ENCODE assay signal across 10 cellular contexts in genomic region chr1:110384581-110385321, GRCh38.
DNase-seq lines count a peak whose midpoint lies in the region; ATAC-seq and TF ChIP-seq lines count a peak whose summit lies in the region.
"Had no signal": no experiment of that assay in that cellular context is flagged by ENCODE, and none has a peak within 500 bp of the region (broad histone marks: within the 10 kb centered on the region; RNA-seq: fewer than 3 reads in every experiment).

No MANE protein-coding gene starts in this region.

- no peak for DNase-seq in central memory CD8-positive, alpha-beta T cell (ENCODE audit: low spot score in 2 of 2)
- DNase-seq in iPS-NIHi7 (ENCODE audit: extremely low spot score) (no peak), DMS 273 treated with DMSO at 0.1 percent for 48 hours (lab: John Stamatoyannopoulos, UW) (no peak), hypothalamus (lab: John Stamatoyannopoulos, UW) (no peak), NCI-H446 (lab: John Stamatoyannopoulos, UW) (no peak)
- DNase-seq: activated naive CD4-positive, alpha-beta T cell treated with anti-CD3 and anti-CD28 coated beads, Interleukin-2, amount 10 ng/mL, durations not matched to agents 7 days and 5 days had no signal

- peaks cover 51% of the 10 kb centered on the region for H3K36me3 ChIP-seq in DOHH2 (ENCODE audit: control insufficient read depth, low read length)

- H3K9me2 ChIP-seq in DOHH2 (replicated peaks; ENCODE audit: control insufficient read depth, low read length): no peaks in the 10 kb centered on the region

- peaks cover 15% of the 10 kb centered on the region for H3K4me1 Mint-ChIP-seq in central memory CD8-positive, alpha-beta T cell

- peak overlapping the region; percentile 81 for H3K4me2 ChIP-seq in DOHH2 (ENCODE audit: low read length)

- peaks cover 51% of the 10 kb centered on the region for H3F3A ChIP-seq in DOHH2 (ENCODE audit: control insufficient read depth, insufficient read depth)

- ATAC-seq in GM19452 (IDR thresholded peaks at IDR 0.05; ENCODE audit: unreplicated experiment) (peak; percentile 79), HG03175 (IDR thresholded peaks at IDR 0.05; ENCODE audit: unreplicated experiment) (peak; percentile 75)
- no peak for ATAC-seq in central memory CD8-positive, alpha-beta T cell (replicated peaks; ENCODE audit: extremely low read depth, poor library complexity, severe bottlenecking)

- H3K4me1 ChIP-seq in DOHH2 (ENCODE audit: control insufficient read depth, low read length): peaks cover 98% of the 10 kb centered on the region

- H3K27me3 Mint-ChIP-seq in central memory CD8-positive, alpha-beta T cell: no peaks in the 10 kb centered on the region
- H3K27me3 Mint-ChIP-seq: activated naive CD4-positive, alpha-beta T cell treated with anti-CD3 and anti-CD28 coated beads, Interleukin-2, amount 10 ng/mL, durations not matched to agents 7 days and 5 days had no signal

- H3K27me3 ChIP-seq in DOHH2 (ENCODE audit: control insufficient read depth, low read length): no peaks in the 10 kb centered on the region

- no peaks in the 10 kb centered on the region for H3K36me3 Mint-ChIP-seq in central memory CD8-positive, alpha-beta T cell (ENCODE audit: insufficient read depth)

- H3K4me3 ChIP-seq in DOHH2 (ENCODE audit: low read length): peak overlapping the region; percentile 64

- H3K9me3 Mint-ChIP-seq in central memory CD8-positive, alpha-beta T cell: no peaks in the 10 kb centered on the region
- H3K9me3 Mint-ChIP-seq: activated naive CD4-positive, alpha-beta T cell treated with anti-CD3 and anti-CD28 coated beads, Interleukin-2, amount 10 ng/mL, durations not matched to agents 7 days and 5 days had no signal

- H3K79me2 ChIP-seq in DOHH2 (ENCODE audit: control insufficient read depth, low read length): peaks cover 4% of the 10 kb centered on the region; the same call in 1 of the 2 replicates

- H3K4me3 Mint-ChIP-seq in central memory CD8-positive, alpha-beta T cell: no peak overlapping the region

- H3K9me3 ChIP-seq in DOHH2 (ENCODE audit: control insufficient read depth, insufficient read depth, low read length): no peaks in the 10 kb centered on the region

- H3K27ac ChIP-seq in DOHH2 (ENCODE audit: low read depth, low read length): peak overlapping the region; percentile 99
- H3K27ac ChIP-seq: epithelial cell of prostate had no signal

- H3K27ac Mint-ChIP-seq in central memory CD8-positive, alpha-beta T cell (ENCODE audit: low read depth): peak overlapping the region; percentile 83

- no peak for TF ChIP-seq CTCF in DOHH2 (IDR thresholded peaks at IDR 0.05; ENCODE audit: low read depth, low read length, poor library complexity, severe bottlenecking)

- no peaks in the 10 kb centered on the region for H4K20me1 ChIP-seq in DOHH2 (ENCODE audit: control insufficient read depth, insufficient read depth, low read depth, low read length)
